In genomic region chr16:85657267-85657650, GRCh38 we compare ENCODE assay signal across 16 cellular contexts.
"Had no signal": no experiment of that assay in that cellular context is flagged by ENCODE, and none has a peak within 500 bp of the region (broad histone marks: within the 10 kb centered on the region; RNA-seq: fewer than 3 reads in every experiment).

No MANE protein-coding gene starts in this region.

- H3K9me3 ChIP-seq: colonic mucosa, neutrophil, tibial nerve had no signal

- H3K9me3 Mint-ChIP-seq: activated CD4-positive, alpha-beta T cell treated with anti-CD3 and anti-CD28 coated beads, Interleukin-2, amount 10 ng/mL, durations not matched to agents 24 days and 14 days; activated CD8-positive, alpha-beta T cell treated with anti-CD3 and anti-CD28 coated beads for 36 hours; activated naive CD8-positive, alpha-beta T cell treated with anti-CD3 and anti-CD28 coated beads for 36 hours; activated T-helper 17 cell treated with anti-CD3 and anti-CD28 coated beads, Interleukin-2, amount 50 U/mL, for 72 hours; natural killer cell; T-cell had no signal

- H3K27ac Mint-ChIP-seq: activated CD4-positive, alpha-beta T cell treated with anti-CD3 and anti-CD28 coated beads, Interleukin-2, amount 10 ng/mL, durations not matched to agents 24 days and 14 days; activated CD8-positive, alpha-beta T cell treated with anti-CD3 and anti-CD28 coated beads for 36 hours; activated naive CD8-positive, alpha-beta T cell treated with anti-CD3 and anti-CD28 coated beads for 36 hours; activated T-helper 17 cell treated with anti-CD3 and anti-CD28 coated beads, Interleukin-2, amount 50 U/mL, for 72 hours; natural killer cell; T-cell had no signal

- H3K4me3 ChIP-seq: colonic mucosa, tibial nerve had no signal

- H3K27me3 ChIP-seq: colonic mucosa, neutrophil, tibial nerve had no signal

- DNase-seq: activated CD4-positive, alpha-beta T cell treated with anti-CD3 and anti-CD28 coated beads, Interleukin-2, amount 10 ng/mL, durations not matched to agents 24 days and 14 days; activated CD8-positive, alpha-beta T cell treated with anti-CD3 and anti-CD28 coated beads for 36 hours; activated naive CD4-positive, alpha-beta T cell; activated naive CD8-positive, alpha-beta T cell treated with anti-CD3 and anti-CD28 coated beads for 36 hours; activated T-cell treated with anti-CD3 and anti-CD28 coated beads, Interleukin-2, amount 50 U/mL, for 1 hour; colonic mucosa; foreskin keratinocyte; natural killer cell; stimulated activated CD4-positive, alpha-beta T cell treated with anti-CD3 and anti-CD28 coated beads, Interleukin-12 subunit alpha, Interleukin-12 subunit beta, amount 100 ng/mL, for 4 hours; stimulated activated CD4-positive, alpha-beta T cell treated with anti-CD3 and anti-CD28 coated beads, Interleukin-1b, Interleukin-23, amount 100 ng/mL, for 48 hours; stimulated activated naive CD8-positive, alpha-beta T cell treated with anti-CD3 and anti-CD28 coated beads, Interleukin-15, Interleukin-2, amounts not matched to agents 100 U/mL and 50 U/mL, for 24 hours; T-cell; T1000 had no signal

- ATAC-seq: activated CD8-positive, alpha-beta T cell treated with anti-CD3 and anti-CD28 coated beads for 36 hours; activated T-helper 17 cell treated with anti-CD3 and anti-CD28 coated beads, Interleukin-2, amount 50 U/mL, for 72 hours; foreskin keratinocyte; natural killer cell; stimulated activated naive CD8-positive, alpha-beta T cell treated with anti-CD3 and anti-CD28 coated beads, Interleukin-15, Interleukin-2, amounts not matched to agents 100 U/mL and 50 U/mL, for 24 hours; T-cell had no signal

- H3K27me3 Mint-ChIP-seq: activated CD4-positive, alpha-beta T cell treated with anti-CD3 and anti-CD28 coated beads, Interleukin-2, amount 10 ng/mL, durations not matched to agents 24 days and 14 days; activated CD8-positive, alpha-beta T cell treated with anti-CD3 and anti-CD28 coated beads for 36 hours; activated naive CD8-positive, alpha-beta T cell treated with anti-CD3 and anti-CD28 coated beads for 36 hours; activated T-helper 17 cell treated with anti-CD3 and anti-CD28 coated beads, Interleukin-2, amount 50 U/mL, for 72 hours; T-cell had no signal

- H3K27ac ChIP-seq: colonic mucosa, foreskin keratinocyte, neutrophil, tibial nerve had no signal

- H3K4me1 Mint-ChIP-seq: activated naive CD8-positive, alpha-beta T cell treated with anti-CD3 and anti-CD28 coated beads for 36 hours; activated T-helper 17 cell treated with anti-CD3 and anti-CD28 coated beads, Interleukin-2, amount 50 U/mL, for 72 hours had no signal

- H3K4me1 ChIP-seq: colonic mucosa, foreskin keratinocyte had no signal

- H3K4me3 Mint-ChIP-seq: activated CD4-positive, alpha-beta T cell treated with anti-CD3 and anti-CD28 coated beads, Interleukin-2, amount 10 ng/mL, durations not matched to agents 24 days and 14 days; activated CD8-positive, alpha-beta T cell treated with anti-CD3 and anti-CD28 coated beads for 36 hours; activated naive CD8-positive, alpha-beta T cell treated with anti-CD3 and anti-CD28 coated beads for 36 hours; activated T-helper 17 cell treated with anti-CD3 and anti-CD28 coated beads, Interleukin-2, amount 50 U/mL, for 72 hours; natural killer cell; T-cell had no signal

- H3K36me3 Mint-ChIP-seq: natural killer cell had no signal
